In the genomic region with DNA sequence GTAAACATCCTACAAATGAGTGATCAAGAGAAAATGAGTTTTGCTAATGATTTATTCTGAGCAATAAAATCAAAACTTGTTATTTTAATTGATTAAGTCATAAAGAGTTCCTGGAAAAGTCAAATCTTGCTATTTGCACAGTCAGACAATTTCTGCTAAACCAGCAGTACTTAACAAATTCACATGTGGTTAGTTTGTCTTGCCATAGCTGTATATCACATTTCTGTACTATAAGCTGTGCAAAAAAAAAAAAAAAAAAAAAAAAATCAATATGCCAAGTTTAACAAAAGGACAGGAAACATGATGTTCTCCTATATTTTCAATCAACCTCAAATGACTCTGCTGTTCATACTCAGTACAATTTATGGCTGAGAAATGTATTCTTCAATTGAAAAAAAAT, we compare ENCODE assay signal across 9 cellular contexts.
"Had no signal": no experiment of that assay in that cellular context is flagged by ENCODE, and none has a peak within 500 bp of the region (broad histone marks: within the 10 kb centered on the region; RNA-seq: fewer than 3 reads in every experiment).

No MANE protein-coding gene starts in this region.

- FAIRE-seq: urothelium cell line had no signal

- DNase-seq: colonic mucosa; endodermal cell; hippocampal formation; mucosa of descending colon; naive thymus-derived CD8-positive, alpha-beta T cell; ovary; stimulated activated CD4-positive, alpha-beta T cell treated with anti-CD3 and anti-CD28 coated beads, Interleukin-12 subunit alpha, Interleukin-12 subunit beta, amount 100 ng/mL, for 4 hours; stimulated activated naive CD4-positive, alpha-beta T cell treated with Interleukin-2 at 50 U/mL for 16 hours had no signal
